Comparison of ENCODE assay signal across 8 cellular contexts in genomic region chr11:101862410-101863233, GRCh38. TPM values are rescaled to one million over a fixed set of nuclear protein-coding genes. Genes with fewer than 3 reads are reported as not detected.
A peak's percentile ranks its signal among the peaks of the same experiment; 100 is the strongest.
DNase-seq lines count a peak whose midpoint lies in the region; ATAC-seq and TF ChIP-seq lines count a peak whose summit lies in the region.

No MANE protein-coding gene starts in this region.

- ATAC-seq in heart right ventricle = peak in 2 of 8 donors; percentile 25 to 42

- H3K36me3 Mint-ChIP-seq in T-helper 2 cell treated with Interferon-gamma antibody and Interleukin-4, amounts not matched to agents 5 μg/mL and 100 μg/mL, for 36 hours (ENCODE audit: low read depth) = no peaks in the 10 kb centered on the region

- TF ChIP-seq CTCF in heart right ventricle (IDR thresholded peaks at IDR 0.05) (peak in 5 of 9 donors; percentile 21 to 34 (median 26)), testis (IDR thresholded peaks at IDR 0.05) (peak in 2 of 3 experiments; percentile 26 to 29)

- H3K4me1 ChIP-seq in SJSA1 (replicated peaks) (peaks cover 11% of the 10 kb centered on the region; the same call in 1 of the 2 replicates), heart right ventricle (peaks cover 0 to 5% (median 0%) of the 10 kb centered on the region in 9 donors), testis (peaks cover 9% of the 10 kb centered on the region)

- H3K27ac Mint-ChIP-seq in T-helper 2 cell treated with Interferon-gamma antibody and Interleukin-4, amounts not matched to agents 5 μg/mL and 100 μg/mL, for 36 hours = no peak overlapping the region

- H3K27ac ChIP-seq in SJSA1 (peak overlapping the region; percentile 65), heart right ventricle (no peak overlapping the region), testis (peak overlapping the region in 1 of 2 donors; percentile 5)

- H3K4me1 Mint-ChIP-seq in T-helper 2 cell treated with Interferon-gamma antibody and Interleukin-4, amounts not matched to agents 5 μg/mL and 100 μg/mL, for 36 hours (ENCODE audit: low read depth) = no peaks in the 10 kb centered on the region

- 63 to 66% methylated on average over 5 of the region's 5 CpGs for WGBS in heart right ventricle, 2 donors
- WGBS in testis, 2 donors = 52 to 58% methylated on average over 5 of the region's 5 CpGs

- H3K4me3 Mint-ChIP-seq in T-helper 2 cell treated with Interferon-gamma antibody and Interleukin-4, amounts not matched to agents 5 μg/mL and 100 μg/mL, for 36 hours = no peak overlapping the region

- no peaks in the 10 kb centered on the region for H3K27me3 Mint-ChIP-seq in T-helper 2 cell treated with Interferon-gamma antibody and Interleukin-4, amounts not matched to agents 5 μg/mL and 100 μg/mL, for 36 hours (ENCODE audit: low read depth)

- H3K9me3 Mint-ChIP-seq in T-helper 2 cell treated with Interferon-gamma antibody and Interleukin-4, amounts not matched to agents 5 μg/mL and 100 μg/mL, for 36 hours = no peaks in the 10 kb centered on the region

- no peak overlapping the region for H3K4me3 ChIP-seq in SJSA1
- H3K4me3 ChIP-seq in heart right ventricle = no peak overlapping the region
- no peak overlapping the region for H3K4me3 ChIP-seq in testis

- H3K36me3 ChIP-seq in SJSA1 (no peaks in the 10 kb centered on the region), heart right ventricle (no peaks in the 10 kb centered on the region), testis (ENCODE audit: low read depth, missing control alignments) (no peaks in the 10 kb centered on the region)

- intact Hi-C loops in heart right ventricle (cut with DNase I) = loop anchor here in 7 of 10 donors (2.0 to 5.0 kb wide), 4 partner anchors 145 to 765 kb away; no protein-coding TSS in a partner anchor
- intact Hi-C loops in testis (cut with DNase I; ENCODE audit: low total_unique reads) = loop anchor here (10.0 kb wide), 1 partner anchor 142 kb away; no protein-coding TSS in a partner anchor

- TF ChIP-seq POLR2A in testis (IDR thresholded peaks at IDR 0.05) = no peak

- peak; percentile 5 for DNase-seq in NCI-H2171 treated with DMSO at 0.1 percent for 48 hours (lab: John Stamatoyannopoulos, UW)
- no peak for DNase-seq in NCI-H2171 (lab: John Stamatoyannopoulos, UW)
- no peak for DNase-seq in SJSA1 (ENCODE audit: low read depth in 1 of 2, low spot score in 2 of 2)
- no peak for DNase-seq in heart right ventricle
- peak; percentile 46 for DNase-seq in testis
- no peak for DNase-seq in GDM1 (lab: John Stamatoyannopoulos, UW)
- no peak for DNase-seq in T-helper 2 cell treated with Interferon-gamma antibody and Interleukin-4, amounts not matched to agents 5 μg/mL and 100 μg/mL, for 36 hours (ENCODE audit: low spot score)
- no peak for DNase-seq in activated effector memory CD4-positive, alpha-beta T cell treated with Interleukin-2 at 50 U/mL for 16 hours

- H3K27me3 ChIP-seq in SJSA1 (replicated peaks) (no peaks in the 10 kb centered on the region), heart right ventricle (no peaks in the 10 kb centered on the region), testis (no peaks in the 10 kb centered on the region)

- no peaks in the 10 kb centered on the region for H3K9me3 ChIP-seq in SJSA1 (replicated peaks)
- H3K9me3 ChIP-seq in heart right ventricle = peaks cover 0 to 8% (median 0%) of the 10 kb centered on the region in 11 donors
- no peaks in the 10 kb centered on the region for H3K9me3 ChIP-seq in testis

RNA-seq across cellular contexts. Expression of gene CEP126, which starts 52.2 kb away (rescaled TPM):
- 0.21 and 0.28 TPM in 2 replicates for total RNA-seq in SJSA1 (2014; rRNA removed; shearing (Covaris generic))
- total RNA-seq in heart right ventricle (1 to 10 TPM in 6 of 10 donors, under 1 TPM in 4; 0.40 to 1.8 (median 1.2) TPM), testis (10 to 100 TPM; 11.2 to 18.6 TPM)
- polyA plus RNA-seq in heart right ventricle (1 to 10 TPM in 1 of 2 donors, under 1 TPM in 1; 0.25 to 2.5 TPM), testis (ENCODE audit: insufficient read depth, low read depth, low replicate concordance) (14.8 TPM)

RNA-seq across cellular contexts. Expression of gene ANGPTL5, which starts 53.7 kb away (rescaled TPM):
- not detected in 2 replicates for total RNA-seq in SJSA1 (2014; rRNA removed; shearing (Covaris generic))
- total RNA-seq in heart right ventricle (1 to 10 TPM in 1 of 10 donors, under 1 TPM in 9; 0.17 to 1.3 (median 0.54) TPM), testis (under 1 TPM; 0.31 to 0.62 TPM)
- polyA plus RNA-seq in heart right ventricle (under 1 TPM; 0.09 to 0.95 TPM), testis (ENCODE audit: insufficient read depth, low read depth, low replicate concordance) (0.74 TPM)

Comparison
In these comparisons a context has a peak if more than half of its experiments do, and no peak if none do; other contexts are left out.
1. DNase-seq: peak in NCI-H2171 treated with DMSO at 0.1 percent for 48 hours (single experiment) and testis (single experiment); none in NCI-H2171 (single experiment), SJSA1 (0 of 2), heart right ventricle (0 of 2), GDM1 (single experiment), T-helper 2 cell treated with Interferon-gamma antibody and Interleukin-4, amounts not matched to agents 5 μg/mL and 100 μg/mL, for 36 hours (single experiment) and activated effector memory CD4-positive, alpha-beta T cell treated with Interleukin-2 at 50 U/mL for 16 hours (single experiment).